Comparison of ENCODE assay signal across 26 cellular contexts in the genomic region with DNA sequence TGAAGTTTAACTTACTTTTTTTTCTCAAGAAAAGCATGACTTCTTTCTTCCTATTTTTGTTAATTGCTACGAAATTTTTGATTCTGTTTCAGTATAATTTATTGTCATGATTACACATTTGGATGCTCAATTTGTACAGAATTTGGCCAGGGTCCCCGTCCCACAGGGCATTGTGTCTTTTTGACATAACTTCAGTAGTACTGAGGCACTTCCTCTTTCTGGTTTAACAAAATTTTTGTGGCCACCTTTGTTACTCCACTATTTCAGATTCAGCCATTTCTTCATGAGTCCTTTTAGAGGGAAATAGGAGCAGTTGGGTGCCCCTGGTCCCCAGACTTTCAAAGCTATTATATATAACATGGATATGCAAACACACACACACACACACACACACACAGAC.
"Had no signal": no experiment of that assay in that cellular context is flagged by ENCODE, and none has a peak within 500 bp of the region (broad histone marks: within the 10 kb centered on the region; RNA-seq: fewer than 3 reads in every experiment).

No MANE protein-coding gene starts in this region.

- H3K27me3 ChIP-seq: adrenal gland, MG63 had no signal

- H3K9me3 ChIP-seq: adrenal gland, MG63 had no signal

- DNase-seq: activated CD4-positive, alpha-beta memory T cell treated with anti-CD3 and anti-CD28 coated beads, Interleukin-2, amount 10 ng/mL, durations not matched to agents 7 days and 5 days; activated CD4-positive, alpha-beta T cell treated with anti-CD3 and anti-CD28 coated beads for 36 hours; activated CD4-positive, alpha-beta T cell treated with anti-CD3 and anti-CD28 coated beads, Interleukin-2, amount 50 U/mL, for 1 hour; activated CD8-positive, alpha-beta memory T cell treated with anti-CD3 and anti-CD28 coated beads, Interleukin-2, amount 50 U/mL, for 48 hours; activated naive CD4-positive, alpha-beta T cell treated with anti-CD3 and anti-CD28 coated beads, Interleukin-2, amount 50 U/mL, for 16 hours; activated naive CD8-positive, alpha-beta T cell treated with anti-CD3 and anti-CD28 coated beads, Interleukin-2, amount 10 ng/mL, durations not matched to agents 7 days and 5 days; activated T-cell treated with anti-CD3 and anti-CD28 coated beads, Interleukin-2, amount 50 U/mL, for 1 hour; adrenal gland; anterior cingulate cortex; cerebellar nuclear complex; MG63; NCI-H1105; NCI-H1436; NCI-H1694 treated with DMSO at 0.1 percent for 48 hours; NCI-H2029 treated with DMSO at 0.1 percent for 48 hours; NCI-H345; NCI-H510A; NCI-H526 treated with DMSO at 0.1 percent for 48 hours; NCI-H82; SIG-M5; T-helper 17 cell; T-helper 9 cell; WERI-Rb-1 had no signal

- H3K4me3 ChIP-seq: adrenal gland, MG63, SK-N-MC had no signal

- ATAC-seq: activated CD4-positive, alpha-beta T cell treated with anti-CD3 and anti-CD28 coated beads for 36 hours; T-helper 17 cell had no signal

- H3K4me1 ChIP-seq: adrenal gland had no signal

- H3K36me3 ChIP-seq: adrenal gland, MG63, WERI-Rb-1 had no signal

- H3K27ac ChIP-seq: adrenal gland, SK-N-MC, WERI-Rb-1 had no signal

- FAIRE-seq: colon, TTC549 had no signal
